Comparison of ENCODE assay signal across 22 cellular contexts in genomic region chr1:43314233-43314632, GRCh38. TPM values are rescaled to one million over a fixed set of nuclear protein-coding genes. Genes with fewer than 3 reads are reported as not detected.
DNase-seq lines count a peak whose midpoint lies in the region; ATAC-seq, FAIRE-seq and TF ChIP-seq lines count a peak whose summit lies in the region.
"Had no signal": no experiment of that assay in that cellular context is flagged by ENCODE, and none has a peak within 500 bp of the region (broad histone marks: within the 10 kb centered on the region; RNA-seq: fewer than 3 reads in every experiment).

No MANE protein-coding gene starts in this region.

- no peaks in the 10 kb centered on the region for H3K36me3 ChIP-seq in K562 (ENCODE audit: control insufficient read depth, insufficient read depth, low read length)

- DNase-seq in K562 (ENCODE audit: extremely low read depth in 1 of 4, low spot score in 3 of 4) (no peak), sciatic nerve (ENCODE audit: low spot score) (peak; percentile 33), occipital lobe (lab: John Stamatoyannopoulos, UW) (no peak)
- DNase-seq in activated naive CD8-positive, alpha-beta T cell treated with anti-CD3 and anti-CD28 coated beads, Interleukin-2, amount 50 U/mL, for 24 hours, result no peak
- DNase-seq: CD4-positive, alpha-beta T cell; DMS153; GDM1; H9; Kasumi-1; MM.1S; NCI-H1092; NCI-H1436 treated with DMSO at 0.1 percent for 48 hours; NCI-H2029; NCI-H345; NCI-H524 treated with DMSO at 0.1 percent for 48 hours; RPMI8226; SIG-M5 had no signal

- no TSS peak for BruUV-seq in K562 (replicated peaks; lab: Mats Ljungman, UMichigan)

- no peaks in the 10 kb centered on the region for H3K36me3 Mint-ChIP-seq in activated naive CD8-positive, alpha-beta T cell treated with anti-CD3 and anti-CD28 coated beads, Interleukin-2, amount 50 U/mL, for 24 hours (ENCODE audit: low read depth)
- H3K36me3 Mint-ChIP-seq: IgD-negative memory B cell had no signal

- no peaks in the 10 kb centered on the region for H3K9me3 ChIP-seq in K562 (replicated peaks; ENCODE audit: control insufficient read depth, insufficient read depth, low read depth, low read length)
- H3K9me3 ChIP-seq: A549 had no signal

- CTCF ChIA-PET in K562 (lab: Yijun Ruan, JAX; ENCODE audit: low intra/inter-chr PET ratio), result no interaction called here

- peaks cover 8% of the 10 kb centered on the region; the same call in 1 of the 2 replicates for H4K20me1 ChIP-seq in K562 (replicated peaks; ENCODE audit: control insufficient read depth, insufficient read depth, low read length)

- no peaks in the 10 kb centered on the region for H3K79me2 ChIP-seq in K562 (ENCODE audit: control insufficient read depth, insufficient read depth, low read length)

- ATAC-seq in K562 (no peak), sciatic nerve (no peak)
- no peak for ATAC-seq in activated naive CD8-positive, alpha-beta T cell treated with anti-CD3 and anti-CD28 coated beads, Interleukin-2, amount 50 U/mL, for 24 hours
- ATAC-seq: A549 had no signal

- H3K27ac Mint-ChIP-seq in activated naive CD8-positive, alpha-beta T cell treated with anti-CD3 and anti-CD28 coated beads, Interleukin-2, amount 50 U/mL, for 24 hours, result no peak overlapping the region
- H3K27ac Mint-ChIP-seq: CD4-positive, alpha-beta T cell; IgD-negative memory B cell had no signal

- no peaks in the 10 kb centered on the region for H3K9me3 Mint-ChIP-seq in activated naive CD8-positive, alpha-beta T cell treated with anti-CD3 and anti-CD28 coated beads, Interleukin-2, amount 50 U/mL, for 24 hours
- H3K9me3 Mint-ChIP-seq: CD4-positive, alpha-beta T cell; H9; IgD-negative memory B cell had no signal

- H3K4me2 ChIP-seq in K562 (ENCODE audit: insufficient read depth, low read length), result no peak overlapping the region
- H3K4me2 ChIP-seq: A549 had no signal

- no peak overlapping the region for H3K9ac ChIP-seq in K562 (ENCODE audit: insufficient read depth in 1 of 2, low read depth in 2 of 2, low read length in 2 of 2)

- no peak overlapping the region for H3K4me3 Mint-ChIP-seq in activated naive CD8-positive, alpha-beta T cell treated with anti-CD3 and anti-CD28 coated beads, Interleukin-2, amount 50 U/mL, for 24 hours
- H3K4me3 Mint-ChIP-seq: CD4-positive, alpha-beta T cell; H9; IgD-negative memory B cell had no signal

- peaks cover 10 to 55% of the 10 kb centered on the region in 2 experiments; a peak in 3 of 5 replicates for H3K27me3 ChIP-seq in K562 (ENCODE audit: control insufficient read depth in 2 of 2, insufficient read depth in 2 of 2, low read length in 2 of 2)

- H3K4me1 ChIP-seq in K562 (replicated peaks in 1 of 2; ENCODE audit: control insufficient read depth in 2 of 2, insufficient read depth in 2 of 2, low read length in 2 of 2), result peaks cover 3 to 16% of the 10 kb centered on the region in 2 experiments; a peak in 3 of 5 replicates
- H3K4me1 ChIP-seq: A549 had no signal

- H3K9me1 ChIP-seq in K562 (ENCODE audit: control insufficient read depth, insufficient read depth, low read length), result no peaks in the 10 kb centered on the region

- no peak overlapping the region for H2AFZ ChIP-seq in K562 (ENCODE audit: low read depth, low read length)

- WGBS in K562 (ENCODE audit: insufficient coverage, low coverage, missing lambda C conversion rate), result 47% methylated on average over 5 of the region's 5 CpGs

- H3K4me1 Mint-ChIP-seq in activated naive CD8-positive, alpha-beta T cell treated with anti-CD3 and anti-CD28 coated beads, Interleukin-2, amount 50 U/mL, for 24 hours, result peaks cover 2% of the 10 kb centered on the region

- intact Hi-C loops in K562 (cut with micrococcal nuclease) (no loop called here), sciatic nerve (cut with DNase I) (no loop called here)

- FAIRE-seq in K562 (lab: Jason Lieb, UNC), result no peak
- FAIRE-seq: A549, HTR-8/SVneo had no signal

- H3K27ac ChIP-seq in K562 (ENCODE audit: extremely low read depth, low read depth, low read length), result no peak overlapping the region
- H3K27ac ChIP-seq: A549 had no signal

- POLR2A ChIA-PET in K562 (lab: Yijun Ruan, JAX), result no interaction called here

- TF ChIP-seq EP300 in K562 (IDR thresholded peaks at IDR 0.05; ENCODE audit: low read length), result no peak

- no peaks in the 10 kb centered on the region for H3K27me3 Mint-ChIP-seq in activated naive CD8-positive, alpha-beta T cell treated with anti-CD3 and anti-CD28 coated beads, Interleukin-2, amount 50 U/mL, for 24 hours
- H3K27me3 Mint-ChIP-seq: CD4-positive, alpha-beta T cell had no signal

- H3K4me3 ChIP-seq in K562, result no peak overlapping the region
- H3K4me3 ChIP-seq: A549 had no signal

- TF ChIP-seq RAD21 in K562 (CRISPR knock-in tag; conservative IDR thresholded peaks at IDR 0.05 in 1 of 2, IDR thresholded peaks at IDR 0.05 in 1 of 2), result no peak

- no peak for TF ChIP-seq CTCF in K562 (IDR thresholded peaks at IDR 0.05 in 2 of 3, conservative IDR thresholded peaks at IDR 0.05 in 1 of 3; ENCODE audit: insufficient read depth in 2 of 3, low read depth in 1 of 3, low read length in 3 of 3)

- no peak for TF ChIP-seq POLR2A in K562 (conservative IDR thresholded peaks at IDR 0.05)

- in situ Hi-C loops in K562 (cut with MboI), result no loop called here

RNA-seq across cellular contexts. Expression of gene TIE1, which starts 13.5 kb away (rescaled TPM):
- total RNA-seq in K562 (2011; cell fraction: chromatin; rRNA removed; ENCODE audit: low replicate concordance), result 0.46 and 3.1 TPM in 2 replicates
- total RNA-seq in K562 (2011; cell fraction: nucleolus; rRNA removed), result 1.6 and 4.2 TPM in 2 replicates
- total RNA-seq in K562 (2011; cell fraction: nucleoplasm; rRNA removed), result 0.81 and 2.3 TPM in 2 replicates
- total RNA-seq in K562 (2014; rRNA removed) (0.14 and 0.16 TPM in 2 replicates), K562 (2014; rRNA removed; fragmentation: Illumina TruSeq; extraction: Trizol) (not detected in 2 replicates), K562 (2015; rRNA removed; fragmentation: Illumina TruSeq; extraction: Trizol) (0.04 TPM in 1 of 2 replicates, not detected in the other), K562 (2021) (0.20 and 0.31 TPM in 2 replicates), sciatic nerve (58.0 TPM), occipital lobe (7.0 TPM)
- polyA plus RNA-seq in K562 (2011; rRNA removed) (0.32 and 0.49 TPM in 2 replicates), K562 (2014; fragmentation: Illumina TruSeq; extraction: Trizol) (0.07 and 0.17 TPM in 2 replicates), K562 (2014; fragmentation: Nextera tagmentation; extraction: Ambion mirVana) (not detected), K562 (2014; rRNA removed) (0.08 and 0.66 TPM in 2 replicates)
- 0.09 and 1.1 TPM in 2 replicates for polyA plus RNA-seq in K562 (2011; cell fraction: cytosol; rRNA removed)
- 0.59 and 3.8 TPM in 2 replicates for polyA plus RNA-seq in K562 (2011; cell fraction: nucleus; rRNA removed)
- polyA plus RNA-seq in K562 (2012), result 0.30 and 0.54 TPM in 2 replicates
- 1.2 TPM in 1 of 2 replicates, not detected in the other for polyA minus RNA-seq in K562 (2011; rRNA and poly(A)+ RNA removed)
- 1.4 TPM in 1 of 2 replicates, not detected in the other for polyA minus RNA-seq in K562 (2011; cell fraction: cytosol; rRNA and poly(A)+ RNA removed)
- polyA minus RNA-seq in K562 (2011; cell fraction: nucleus; rRNA and poly(A)+ RNA removed), result 0.67 and 0.94 TPM in 2 replicates
- total RNA-seq: CD4-positive, alpha-beta T cell had no signal
- polyA plus RNA-seq: A549, BJ, IgD-negative memory B cell had no signal

RNA-seq across cellular contexts. Expression of gene MPL, which starts 23.4 kb away (rescaled TPM):
- total RNA-seq in K562 (2011; cell fraction: chromatin; rRNA removed; ENCODE audit: low replicate concordance), result not detected in 2 replicates
- total RNA-seq in K562 (2011; cell fraction: nucleolus; rRNA removed), result not detected in 2 replicates
- not detected in 2 replicates for total RNA-seq in K562 (2011; cell fraction: nucleoplasm; rRNA removed)
- total RNA-seq in K562 (2014; rRNA removed) (not detected in 2 replicates), K562 (2014; rRNA removed; fragmentation: Illumina TruSeq; extraction: Trizol) (not detected in 2 replicates), K562 (2015; rRNA removed; fragmentation: Illumina TruSeq; extraction: Trizol) (not detected in 2 replicates), K562 (2021) (not detected in 2 replicates), sciatic nerve (0.40 TPM), occipital lobe (not detected)
- polyA plus RNA-seq in K562 (2011; rRNA removed) (not detected in 2 replicates), K562 (2014; fragmentation: Illumina TruSeq; extraction: Trizol) (not detected in 2 replicates), K562 (2014; fragmentation: Nextera tagmentation; extraction: Ambion mirVana) (not detected), K562 (2014; rRNA removed) (not detected in 2 replicates)
- not detected in 2 replicates for polyA plus RNA-seq in K562 (2011; cell fraction: cytosol; rRNA removed)
- polyA plus RNA-seq in K562 (2011; cell fraction: nucleus; rRNA removed), result not detected in 2 replicates
- polyA plus RNA-seq in K562 (2012), result not detected in 2 replicates
- polyA minus RNA-seq in K562 (2011; rRNA and poly(A)+ RNA removed), result not detected in 2 replicates
- not detected in 2 replicates for polyA minus RNA-seq in K562 (2011; cell fraction: cytosol; rRNA and poly(A)+ RNA removed)
- not detected in 2 replicates for polyA minus RNA-seq in K562 (2011; cell fraction: nucleus; rRNA and poly(A)+ RNA removed)
- total RNA-seq: CD4-positive, alpha-beta T cell; H9 had no signal
- polyA plus RNA-seq: A549, BJ, IgD-negative memory B cell had no signal

RNA-seq across cellular contexts. Expression of gene C1orf210, which starts 28.9 kb away (rescaled TPM):
- total RNA-seq in K562 (2011; cell fraction: chromatin; rRNA removed; ENCODE audit: low replicate concordance), result not detected in 2 replicates
- total RNA-seq in K562 (2011; cell fraction: nucleolus; rRNA removed), result not detected in 2 replicates
- total RNA-seq in K562 (2011; cell fraction: nucleoplasm; rRNA removed), result not detected in 2 replicates
- total RNA-seq in K562 (2014; rRNA removed) (not detected in 2 replicates), K562 (2014; rRNA removed; fragmentation: Illumina TruSeq; extraction: Trizol) (not detected in 2 replicates), K562 (2015; rRNA removed; fragmentation: Illumina TruSeq; extraction: Trizol) (not detected in 2 replicates), K562 (2021) (not detected in 2 replicates), sciatic nerve (not detected), occipital lobe (not detected)
- polyA plus RNA-seq in K562 (2011; rRNA removed) (not detected in 2 replicates), K562 (2014; fragmentation: Illumina TruSeq; extraction: Trizol) (not detected in 2 replicates), K562 (2014; fragmentation: Nextera tagmentation; extraction: Ambion mirVana) (not detected), K562 (2014; rRNA removed) (0.21 TPM in 1 of 2 replicates, not detected in the other)
- not detected in 2 replicates for polyA plus RNA-seq in K562 (2011; cell fraction: cytosol; rRNA removed)
- not detected in 2 replicates for polyA plus RNA-seq in K562 (2011; cell fraction: nucleus; rRNA removed)
- polyA plus RNA-seq in K562 (2012), result 0.06 TPM in 1 of 2 replicates, not detected in the other
- polyA minus RNA-seq in K562 (2011; rRNA and poly(A)+ RNA removed), result not detected in 2 replicates
- polyA minus RNA-seq in K562 (2011; cell fraction: cytosol; rRNA and poly(A)+ RNA removed), result not detected in 2 replicates
- not detected in 2 replicates for polyA minus RNA-seq in K562 (2011; cell fraction: nucleus; rRNA and poly(A)+ RNA removed)
- total RNA-seq: CD4-positive, alpha-beta T cell; Daoy had no signal
- polyA plus RNA-seq: A549, BJ, IgD-negative memory B cell had no signal

RNA-seq across cellular contexts. Expression of gene TMEM125, which starts 44.5 kb away (rescaled TPM):
- total RNA-seq in K562 (2011; cell fraction: chromatin; rRNA removed; ENCODE audit: low replicate concordance), result 0.21 and 0.30 TPM in 2 replicates
- 0.33 and 0.53 TPM in 2 replicates for total RNA-seq in K562 (2011; cell fraction: nucleolus; rRNA removed)
- 0.37 and 0.76 TPM in 2 replicates for total RNA-seq in K562 (2011; cell fraction: nucleoplasm; rRNA removed)
- not detected in 2 replicates for total RNA-seq in K562 (2014; rRNA removed)
- total RNA-seq in K562 (2014; rRNA removed; fragmentation: Illumina TruSeq; extraction: Trizol), result not detected in 2 replicates
- total RNA-seq in K562 (2015; rRNA removed; fragmentation: Illumina TruSeq; extraction: Trizol), result not detected in 2 replicates
- total RNA-seq in K562 (2021), result 0.45 TPM in 1 of 2 replicates, not detected in the other
- polyA plus RNA-seq in K562 (2011; rRNA removed), result 0.08 and 0.35 TPM in 2 replicates
- polyA plus RNA-seq in K562 (2011; cell fraction: cytosol; rRNA removed), result 0.42 and 0.58 TPM in 2 replicates
- polyA plus RNA-seq in K562 (2011; cell fraction: nucleus; rRNA removed), result 1.0 and 1.2 TPM in 2 replicates
- polyA plus RNA-seq in K562 (2012), result 0.13 and 1.1 TPM in 2 replicates
- polyA plus RNA-seq in K562 (2014; fragmentation: Illumina TruSeq; extraction: Trizol), result 0.07 TPM in 1 of 2 replicates, not detected in the other
- not detected for polyA plus RNA-seq in K562 (2014; fragmentation: Nextera tagmentation; extraction: Ambion mirVana)
- polyA plus RNA-seq in K562 (2014; rRNA removed), result 0.67 TPM in 1 of 2 replicates, not detected in the other
- polyA minus RNA-seq in K562 (2011; rRNA and poly(A)+ RNA removed), result not detected in 2 replicates
- not detected in 2 replicates for polyA minus RNA-seq in K562 (2011; cell fraction: cytosol; rRNA and poly(A)+ RNA removed)
- polyA minus RNA-seq in K562 (2011; cell fraction: nucleus; rRNA and poly(A)+ RNA removed), result not detected in 2 replicates
- total RNA-seq in sciatic nerve, result 3.2 TPM
- total RNA-seq in occipital lobe, result 0.78 TPM
- total RNA-seq: CD4-positive, alpha-beta T cell; Daoy had no signal
- polyA plus RNA-seq: A549, IgD-negative memory B cell had no signal

RNA-seq across cellular contexts. Expression of gene CDC20, which starts 44.5 kb away (rescaled TPM):
- 81.3 and 180 TPM in 2 replicates for total RNA-seq in K562 (2011; cell fraction: chromatin; rRNA removed; ENCODE audit: low replicate concordance)
- 147 and 157 TPM in 2 replicates for total RNA-seq in K562 (2011; cell fraction: nucleolus; rRNA removed)
- total RNA-seq in K562 (2011; cell fraction: nucleoplasm; rRNA removed), result 103 and 116 TPM in 2 replicates
- total RNA-seq in K562 (2014; rRNA removed) (183 and 244 TPM in 2 replicates), K562 (2014; rRNA removed; fragmentation: Illumina TruSeq; extraction: Trizol) (94.5 and 106 TPM in 2 replicates), K562 (2015; rRNA removed; fragmentation: Illumina TruSeq; extraction: Trizol) (121 and 131 TPM in 2 replicates), K562 (2021) (212 and 224 TPM in 2 replicates), sciatic nerve (1.9 TPM), occipital lobe (4.2 TPM)
- polyA plus RNA-seq in K562 (2011; rRNA removed) (92.8 and 173 TPM in 2 replicates), K562 (2014; fragmentation: Illumina TruSeq; extraction: Trizol) (178 and 197 TPM in 2 replicates), K562 (2014; fragmentation: Nextera tagmentation; extraction: Ambion mirVana) (10 to 100 TPM; 45.2 to 70.6 TPM), K562 (2014; rRNA removed) (141 and 146 TPM in 2 replicates)
- polyA plus RNA-seq in K562 (2011; cell fraction: cytosol; rRNA removed), result 185 and 280 TPM in 2 replicates
- polyA plus RNA-seq in K562 (2011; cell fraction: nucleus; rRNA removed), result 254 and 290 TPM in 2 replicates
- 207 and 277 TPM in 2 replicates for polyA plus RNA-seq in K562 (2012)
- polyA minus RNA-seq in K562 (2011; rRNA and poly(A)+ RNA removed), result 115 and 154 TPM in 2 replicates
- 157 and 191 TPM in 2 replicates for polyA minus RNA-seq in K562 (2011; cell fraction: cytosol; rRNA and poly(A)+ RNA removed)
- polyA minus RNA-seq in K562 (2011; cell fraction: nucleus; rRNA and poly(A)+ RNA removed), result 40.5 and 60.9 TPM in 2 replicates
